In the genomic region with DNA sequence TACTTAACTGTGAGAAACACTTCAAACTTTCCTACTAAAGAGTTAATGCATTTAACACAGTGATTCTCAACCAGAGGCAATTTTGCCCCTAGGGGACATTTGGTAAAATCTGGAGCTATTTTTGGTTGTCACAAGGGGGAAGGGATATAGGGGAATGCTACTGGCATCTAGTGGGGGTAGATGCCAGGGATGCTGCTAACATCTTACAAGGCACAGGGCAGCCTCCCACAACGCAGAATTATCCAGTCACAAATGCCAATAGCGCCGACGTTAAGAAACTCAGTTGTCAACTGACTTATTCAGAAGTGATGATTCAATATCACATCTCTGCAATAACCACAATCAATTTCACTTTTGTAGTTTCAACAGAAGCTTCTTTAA, we compare ENCODE assay signal across 8 cellular contexts. TPM values are rescaled to one million over a fixed set of nuclear protein-coding genes. Genes with fewer than 3 reads are reported as not detected.
DNase-seq lines count a peak whose midpoint lies in the region; ATAC-seq and TF ChIP-seq lines count a peak whose summit lies in the region.

No MANE protein-coding gene starts in this region.

- peak overlapping the region; percentile 80 for H3K4me3 ChIP-seq in BLaER1
- H3K4me3 ChIP-seq in SK-N-SH (ENCODE audit: low read depth in 2 of 2, low read length in 1 of 2) = peak overlapping the region; percentile 66 to 73; a peak in 3 of 4 replicates

- H2AFZ ChIP-seq in SK-N-SH (ENCODE audit: low read depth) = no peak overlapping the region

- H3F3A ChIP-seq in SK-N-SH (replicated peaks; ENCODE audit: insufficient read depth) = peaks cover 24% of the 10 kb centered on the region

- H3K27ac Mint-ChIP-seq in brain = peak overlapping the region; percentile 13 to 97 (median 88)
- peak overlapping the region; percentile 98 to 99 for H3K27ac Mint-ChIP-seq in stimulated activated naive CD8-positive, alpha-beta T cell treated with anti-CD3 and anti-CD28 coated beads, Interleukin-15, amount 100 ng/mL, for 72 hours

- H3K4me1 Mint-ChIP-seq in brain = peaks cover 48% of the 10 kb centered on the region
- peaks cover 48% of the 10 kb centered on the region for H3K4me1 Mint-ChIP-seq in stimulated activated naive CD8-positive, alpha-beta T cell treated with anti-CD3 and anti-CD28 coated beads, Interleukin-15, amount 100 ng/mL, for 72 hours

- H3K4me1 ChIP-seq in BLaER1 (peaks cover 32% of the 10 kb centered on the region), SK-N-SH (ENCODE audit: control insufficient read depth in 1 of 2, insufficient read depth in 2 of 2, low read depth in 1 of 2, low read length in 1 of 2) (peaks cover 11 to 14% of the 10 kb centered on the region in 2 experiments; a peak in 3 of 4 replicates)

- H3K9me3 ChIP-seq in BLaER1 (peaks cover 13% of the 10 kb centered on the region), SK-N-SH (no peaks in the 10 kb centered on the region)

- H3K9ac ChIP-seq in BLaER1 (peak overlapping the region; percentile 90; the same call in 1 of the 2 replicates), SK-N-SH (peak overlapping the region; percentile 94; the same call in 1 of the 2 replicates)

- H3K9me3 Mint-ChIP-seq in brain = peaks cover 8 to 11% (median 10%) of the 10 kb centered on the region in 5 experiments
- no peaks in the 10 kb centered on the region for H3K9me3 Mint-ChIP-seq in stimulated activated naive CD8-positive, alpha-beta T cell treated with anti-CD3 and anti-CD28 coated beads, Interleukin-15, amount 100 ng/mL, for 72 hours

- peak; percentile 24 for ATAC-seq in GM21786 (IDR thresholded peaks at IDR 0.05; ENCODE audit: unreplicated experiment)
- peak; percentile 26 for ATAC-seq in stimulated activated naive CD8-positive, alpha-beta T cell treated with anti-CD3 and anti-CD28 coated beads, Interleukin-15, amount 100 ng/mL, for 72 hours
- ATAC-seq in GM21576 (IDR thresholded peaks at IDR 0.05; ENCODE audit: unreplicated experiment) = no peak

- H3K4me2 ChIP-seq in BLaER1 = peak overlapping the region; percentile 97
- H3K4me2 ChIP-seq in SK-N-SH = peak overlapping the region; percentile 74

- H4K20me1 ChIP-seq in BLaER1 (peaks cover 33% of the 10 kb centered on the region), SK-N-SH (ENCODE audit: insufficient read depth) (peaks cover 31% of the 10 kb centered on the region)

- H3K9me2 ChIP-seq in SK-N-SH = no peaks in the 10 kb centered on the region

- H3K27me3 Mint-ChIP-seq in brain = peaks cover 4% of the 10 kb centered on the region
- no peaks in the 10 kb centered on the region for H3K27me3 Mint-ChIP-seq in stimulated activated naive CD8-positive, alpha-beta T cell treated with anti-CD3 and anti-CD28 coated beads, Interleukin-15, amount 100 ng/mL, for 72 hours

- H3K79me2 ChIP-seq in SK-N-SH (ENCODE audit: insufficient read depth) = peaks cover 65% of the 10 kb centered on the region

- CTCF ChIA-PET in SK-N-SH (lab: Yijun Ruan, JAX) = interaction anchor here (0.6 to 1.8 kb wide), 4 partner anchors 12 to 1914 kb away, joined by 3 to 4 read pairs (median 3); no protein-coding TSS in a partner anchor

- no peaks in the 10 kb centered on the region for H3K27me3 ChIP-seq in BLaER1
- H3K27me3 ChIP-seq in SK-N-SH (ENCODE audit: insufficient read depth) = no peaks in the 10 kb centered on the region

- DNase-seq in SK-N-SH (peak; percentile 25), midbrain (lab: John Stamatoyannopoulos, UW) (peak; percentile 13), NCI-H2107 treated with DMSO at 0.1 percent for 48 hours (lab: John Stamatoyannopoulos, UW; ENCODE audit: unreplicated experiment) (no peak)
- DNase-seq in stimulated activated naive CD8-positive, alpha-beta T cell treated with anti-CD3 and anti-CD28 coated beads, Interleukin-15, amount 100 ng/mL, for 72 hours = peak; percentile 33 to 50

- TF ChIP-seq EP300 in SK-N-SH (IDR thresholded peaks at IDR 0.05; ENCODE audit: borderline replicate concordance in 1 of 2, low read depth in 1 of 2, low read length in 1 of 2) = no peak; a peak in 1 of 4 replicates

- peak overlapping the region; percentile 83 to 92 (median 86) for H3K4me3 Mint-ChIP-seq in brain
- peak overlapping the region; percentile 80 to 89 for H3K4me3 Mint-ChIP-seq in stimulated activated naive CD8-positive, alpha-beta T cell treated with anti-CD3 and anti-CD28 coated beads, Interleukin-15, amount 100 ng/mL, for 72 hours

- WGBS in SK-N-SH (ENCODE audit: low lambda C conversion rate) = 19% methylated on average over 4 of the region's 4 CpGs

- POLR2A ChIA-PET in SK-N-SH (lab: Yijun Ruan, JAX) = no interaction called here

- peaks cover 7% of the 10 kb centered on the region for H3K36me3 ChIP-seq in BLaER1
- H3K36me3 ChIP-seq in SK-N-SH (replicated peaks in 1 of 2; ENCODE audit: control insufficient read depth in 1 of 2, insufficient read depth in 2 of 2, low read length in 1 of 2) = peaks cover 0 to 7% of the 10 kb centered on the region in 2 experiments

- H3K36me3 Mint-ChIP-seq in brain = peaks cover 24% of the 10 kb centered on the region

- TF ChIP-seq CTCF in SK-N-SH (IDR thresholded peaks at IDR 0.05) (peak; percentile 52), brain (conservative IDR thresholded peaks at IDR 0.05) (peak in 1 of 2 experiments; percentile 23)

- TF ChIP-seq RAD21 in SK-N-SH (IDR thresholded peaks at IDR 0.05; ENCODE audit: low read length) = peak; percentile 26; the same call in 1 of the 2 replicates

- H3K27ac ChIP-seq in BLaER1 (peak overlapping the region; percentile 94), SK-N-SH (ENCODE audit: low read depth in 2 of 2, low read length in 1 of 2) (peak overlapping the region; percentile 48 to 93; a peak in 3 of 4 replicates)

TF ChIP-seq in SK-N-SH, 30 proteins besides CTCF, POLR2A, EP300 and RAD21:
- TF ChIP-seq CHD2 (IDR thresholded peaks at IDR 0.05; ENCODE audit: low read length, partially characterized antibody) (peak; percentile 62), RCOR1 (IDR thresholded peaks at IDR 0.05; ENCODE audit: low read length) (peak; percentile 64; the same call in 1 of the 2 replicates), MEF2A (IDR thresholded peaks at IDR 0.05; ENCODE audit: borderline replicate concordance, low read depth) (peak; percentile 72), FOXJ3 (CRISPR knock-in tag; IDR thresholded peaks at IDR 0.05) (no peak)

RNA-seq across cellular contexts. Expression of a gene that starts 2.0 kb away (rescaled TPM):
- polyA plus RNA-seq in SK-N-SH (2012; rRNA removed) = 1.5 and 1.7 TPM in 2 replicates
- 3.0 and 3.7 TPM in 2 replicates for polyA plus RNA-seq in SK-N-SH (2012; cell fraction: cytosol; rRNA removed)
- 0.96 and 2.5 TPM in 2 replicates for polyA plus RNA-seq in SK-N-SH (2012; cell fraction: nucleus; rRNA removed)
- 0.83 TPM for polyA plus RNA-seq in brain (ENCODE audit: insufficient read depth, low read depth, low replicate concordance)
